13 cellular contexts compared by ENCODE assay signal in the genomic region with DNA sequence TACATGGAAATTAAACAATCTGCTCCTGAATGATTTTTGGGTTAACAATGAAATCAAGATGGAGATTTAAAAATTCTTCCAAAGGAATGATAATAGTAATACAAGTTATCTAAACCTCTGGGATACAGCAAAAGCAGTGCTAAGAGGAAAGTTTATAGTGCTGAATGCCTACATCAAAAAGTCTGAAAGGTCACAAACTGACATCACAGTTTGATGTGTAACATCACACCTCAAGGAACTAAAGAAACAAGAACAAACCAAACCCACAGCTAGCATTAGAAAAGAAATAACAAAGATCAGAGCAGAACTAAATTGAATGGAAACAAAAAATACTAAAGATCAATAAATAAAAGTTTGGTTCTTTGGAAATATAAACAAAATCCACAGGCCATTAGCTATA. TPM values are rescaled to one million over a fixed set of nuclear protein-coding genes. Genes with fewer than 3 reads are reported as not detected.
A peak's percentile ranks its signal among the peaks of the same experiment; 100 is the strongest.
DNase-seq lines count a peak whose midpoint lies in the region; ATAC-seq and TF ChIP-seq lines count a peak whose summit lies in the region.
"Had no signal": no experiment of that assay in that cellular context is flagged by ENCODE, and none has a peak within 500 bp of the region (broad histone marks: within the 10 kb centered on the region; RNA-seq: fewer than 3 reads in every experiment).

No MANE protein-coding gene starts in this region.

- H3K4me3 Mint-ChIP-seq in activated naive CD8-positive, alpha-beta T cell treated with anti-CD3 and anti-CD28 coated beads for 36 hours = no peak overlapping the region
- H3K4me3 Mint-ChIP-seq in activated naive CD8-positive, alpha-beta T cell treated with anti-CD3 and anti-CD28 coated beads, Interleukin-2, amount 50 U/mL, for 24 hours = no peak overlapping the region
- H3K4me3 Mint-ChIP-seq in memory B cell = no peak overlapping the region
- no peak overlapping the region for H3K4me3 Mint-ChIP-seq in stimulated activated memory B cell treated with anti-CD40 and anti-IgM and Interleukin-4, amounts not matched to agents 10 μg/mL and 1 μg/mL and 100 μg/mL, for 72 hours

- H3K9ac ChIP-seq in SU-DHL-6 (ENCODE audit: low read length) = peak overlapping the region; percentile 54
- H3K9ac ChIP-seq: BLaER1 treated with 17β-estradiol and CSF1 and Interleukin-3, amounts not matched to agents 10 nM and 100 nM had no signal

- peaks cover 4% of the 10 kb centered on the region for H3K9me3 Mint-ChIP-seq in activated naive CD8-positive, alpha-beta T cell treated with anti-CD3 and anti-CD28 coated beads for 36 hours
- H3K9me3 Mint-ChIP-seq in activated naive CD8-positive, alpha-beta T cell treated with anti-CD3 and anti-CD28 coated beads, Interleukin-2, amount 50 U/mL, for 24 hours = peaks cover 5% of the 10 kb centered on the region
- peaks cover 5% of the 10 kb centered on the region for H3K9me3 Mint-ChIP-seq in memory B cell
- H3K9me3 Mint-ChIP-seq in stimulated activated memory B cell treated with anti-CD40 and anti-IgM and Interleukin-4, amounts not matched to agents 10 μg/mL and 1 μg/mL and 100 μg/mL, for 72 hours = peaks cover 2% of the 10 kb centered on the region

- H3K36me3 ChIP-seq in SU-DHL-6 (ENCODE audit: low read length) = peaks cover 20% of the 10 kb centered on the region

- H3F3A ChIP-seq in SU-DHL-6 (ENCODE audit: insufficient read depth) = peaks cover 75% of the 10 kb centered on the region

- no peaks in the 10 kb centered on the region for H3K9me3 ChIP-seq in SU-DHL-6 (ENCODE audit: insufficient read depth, low read length)

- H3K79me2 ChIP-seq in SU-DHL-6 (ENCODE audit: insufficient read depth, low read length) = peaks cover 92% of the 10 kb centered on the region

- peaks cover 41% of the 10 kb centered on the region for H3K4me1 Mint-ChIP-seq in activated naive CD8-positive, alpha-beta T cell treated with anti-CD3 and anti-CD28 coated beads for 36 hours
- H3K4me1 Mint-ChIP-seq in activated naive CD8-positive, alpha-beta T cell treated with anti-CD3 and anti-CD28 coated beads, Interleukin-2, amount 50 U/mL, for 24 hours = peaks cover 26% of the 10 kb centered on the region
- H3K4me1 Mint-ChIP-seq in memory B cell = peaks cover 28% of the 10 kb centered on the region
- H3K4me1 Mint-ChIP-seq in stimulated activated memory B cell treated with anti-CD40 and anti-IgM and Interleukin-4, amounts not matched to agents 10 μg/mL and 1 μg/mL and 100 μg/mL, for 72 hours = peaks cover 35% of the 10 kb centered on the region

- peak overlapping the region; percentile 51 for H3K27ac Mint-ChIP-seq in activated naive CD8-positive, alpha-beta T cell treated with anti-CD3 and anti-CD28 coated beads for 36 hours
- no peak overlapping the region for H3K27ac Mint-ChIP-seq in activated naive CD8-positive, alpha-beta T cell treated with anti-CD3 and anti-CD28 coated beads, Interleukin-2, amount 50 U/mL, for 24 hours
- peak overlapping the region; percentile 13 for H3K27ac Mint-ChIP-seq in memory B cell
- H3K27ac Mint-ChIP-seq in stimulated activated memory B cell treated with anti-CD40 and anti-IgM and Interleukin-4, amounts not matched to agents 10 μg/mL and 1 μg/mL and 100 μg/mL, for 72 hours = peak overlapping the region; percentile 3

- H3K36me3 Mint-ChIP-seq in activated naive CD8-positive, alpha-beta T cell treated with anti-CD3 and anti-CD28 coated beads for 36 hours = peaks cover 45% of the 10 kb centered on the region
- peaks cover 34% of the 10 kb centered on the region for H3K36me3 Mint-ChIP-seq in activated naive CD8-positive, alpha-beta T cell treated with anti-CD3 and anti-CD28 coated beads, Interleukin-2, amount 50 U/mL, for 24 hours (ENCODE audit: low read depth)
- H3K36me3 Mint-ChIP-seq in memory B cell = peaks cover 42% of the 10 kb centered on the region
- peaks cover 64% of the 10 kb centered on the region for H3K36me3 Mint-ChIP-seq in stimulated activated memory B cell treated with anti-CD40 and anti-IgM and Interleukin-4, amounts not matched to agents 10 μg/mL and 1 μg/mL and 100 μg/mL, for 72 hours

- H3K27me3 ChIP-seq in SU-DHL-6 (ENCODE audit: low read length) = no peaks in the 10 kb centered on the region
- H3K27me3 ChIP-seq: BLaER1 treated with 17β-estradiol and CSF1 and Interleukin-3, amounts not matched to agents 10 nM and 100 nM had no signal

- H2AFZ ChIP-seq in SU-DHL-6 (ENCODE audit: low read depth, low read length, severe bottlenecking) = no peak overlapping the region

- ATAC-seq in activated naive CD8-positive, alpha-beta T cell treated with anti-CD3 and anti-CD28 coated beads, Interleukin-2, amount 50 U/mL, for 24 hours = no peak
- no peak for ATAC-seq in memory B cell (ENCODE audit: low read depth)
- ATAC-seq in stimulated activated memory B cell treated with anti-CD40 and anti-IgM and Interleukin-4, amounts not matched to agents 10 μg/mL and 1 μg/mL and 100 μg/mL, for 72 hours = no peak

- no peak for TF ChIP-seq CTCF in SU-DHL-6 (IDR thresholded peaks at IDR 0.05; ENCODE audit: insufficient read depth, low read length, poor library complexity, severe bottlenecking)

- H4K20me1 ChIP-seq in SU-DHL-6 (ENCODE audit: low read depth, low read length) = no peaks in the 10 kb centered on the region
- H4K20me1 ChIP-seq: BLaER1 treated with 17β-estradiol and CSF1 and Interleukin-3, amounts not matched to agents 10 nM and 100 nM had no signal

- H3K27me3 Mint-ChIP-seq in activated naive CD8-positive, alpha-beta T cell treated with anti-CD3 and anti-CD28 coated beads for 36 hours = no peaks in the 10 kb centered on the region
- no peaks in the 10 kb centered on the region for H3K27me3 Mint-ChIP-seq in activated naive CD8-positive, alpha-beta T cell treated with anti-CD3 and anti-CD28 coated beads, Interleukin-2, amount 50 U/mL, for 24 hours
- no peaks in the 10 kb centered on the region for H3K27me3 Mint-ChIP-seq in memory B cell
- H3K27me3 Mint-ChIP-seq in stimulated activated memory B cell treated with anti-CD40 and anti-IgM and Interleukin-4, amounts not matched to agents 10 μg/mL and 1 μg/mL and 100 μg/mL, for 72 hours = no peaks in the 10 kb centered on the region

- H3K4me2 ChIP-seq in SU-DHL-6 (ENCODE audit: low read depth, low read length, poor library complexity, severe bottlenecking) = peak overlapping the region; percentile 89
- H3K4me2 ChIP-seq: BLaER1 treated with 17β-estradiol and CSF1 and Interleukin-3, amounts not matched to agents 10 nM and 100 nM had no signal

- peak overlapping the region; percentile 29 for H3K4me3 ChIP-seq in SU-DHL-6 (ENCODE audit: insufficient read depth, low read length, poor library complexity, severe bottlenecking)
- H3K4me3 ChIP-seq: BLaER1 treated with 17β-estradiol and CSF1 and Interleukin-3, amounts not matched to agents 10 nM and 100 nM had no signal

- H3K9me2 ChIP-seq in SU-DHL-6 (replicated peaks; ENCODE audit: insufficient read depth, low read length) = no peaks in the 10 kb centered on the region

- no peak for DNase-seq in activated naive CD8-positive, alpha-beta T cell treated with anti-CD3 and anti-CD28 coated beads for 36 hours
- DNase-seq in activated naive CD8-positive, alpha-beta T cell treated with anti-CD3 and anti-CD28 coated beads, Interleukin-2, amount 50 U/mL, for 24 hours = no peak
- DNase-seq in memory B cell (ENCODE audit: low spot score in 2 of 2) = no peak
- no peak for DNase-seq in OCI-M2 (lab: John Stamatoyannopoulos, UW; ENCODE audit: unreplicated experiment)
- no peak for DNase-seq in NCI-H1436 (lab: John Stamatoyannopoulos, UW)
- DNase-seq: NCI-H1105, NCI-H1694 treated with DMSO at 0.1 percent for 48 hours, NCI-H2227 treated with DMSO at 0.1 percent for 48 hours, NCI-H510A treated with DMSO at 0.1 percent for 48 hours, NCI-H82 had no signal

- peak overlapping the region; percentile 99 for H3K27ac ChIP-seq in SU-DHL-6 (ENCODE audit: low read depth, low read length)
- H3K27ac ChIP-seq: BLaER1 treated with 17β-estradiol and CSF1 and Interleukin-3, amounts not matched to agents 10 nM and 100 nM had no signal

RNA-seq across cellular contexts. Expression of a gene that starts 17.4 kb away (rescaled TPM):
- 10 to 100 TPM; 11.3 to 11.8 TPM for total RNA-seq in activated naive CD8-positive, alpha-beta T cell treated with anti-CD3 and anti-CD28 coated beads for 36 hours
